Comparison of ENCODE assay signal across 8 cellular contexts in the genomic region with DNA sequence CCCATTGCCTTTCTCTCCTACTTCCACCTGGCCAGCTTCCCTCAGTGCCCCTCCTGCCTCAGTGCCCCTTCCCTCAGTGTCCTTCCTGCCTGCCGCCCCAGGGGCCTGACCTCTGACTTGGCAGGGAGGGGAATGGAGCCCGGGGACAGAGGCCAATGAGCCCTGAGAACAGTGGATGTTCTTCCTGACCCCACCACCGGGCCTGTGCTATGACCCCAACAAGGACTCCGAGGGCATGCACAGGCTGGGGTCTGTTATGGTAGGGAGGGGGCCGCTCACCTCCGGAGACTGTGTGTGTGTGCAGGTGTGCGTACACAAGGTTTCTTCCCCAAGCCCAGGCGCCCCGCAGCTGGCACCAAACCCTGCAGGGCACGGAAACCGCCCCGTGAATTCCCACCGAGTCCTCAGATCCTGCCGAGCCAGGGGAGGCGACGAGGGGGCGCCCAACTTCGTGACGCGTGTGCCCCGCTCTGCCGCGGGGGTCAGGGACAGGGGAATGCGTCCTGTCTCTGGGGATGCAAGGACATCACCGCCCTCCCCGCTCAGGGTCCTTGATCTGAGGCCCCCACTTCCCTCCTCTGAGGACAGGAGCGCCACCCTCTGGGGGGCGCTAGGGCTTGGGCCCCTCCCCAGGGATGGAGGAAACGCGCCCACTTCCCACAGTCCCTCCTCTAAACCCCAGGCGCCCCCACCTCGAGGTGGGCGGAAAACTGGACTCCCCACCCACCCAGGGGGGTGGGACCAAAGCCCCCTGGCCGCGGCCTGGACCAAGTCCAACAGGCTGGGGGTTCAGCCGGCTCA. TPM values are rescaled to one million over a fixed set of nuclear protein-coding genes. Genes with fewer than 3 reads are reported as not detected.
DNase-seq lines count a peak whose midpoint lies in the region; ATAC-seq and TF ChIP-seq lines count a peak whose summit lies in the region.

No MANE protein-coding gene starts in this region.

- WGBS in stomach, 5 donors = 8 to 10% (median 8%) methylated on average over 17 to 36 of the region's 36 CpGs

- no peak for ATAC-seq in activated CD8-positive, alpha-beta T cell treated with anti-CD3 and anti-CD28 coated beads for 36 hours
- no peak for ATAC-seq in activated CD8-positive, alpha-beta T cell treated with anti-CD3 and anti-CD28 coated beads, Interleukin-2, amount 10 ng/mL, durations not matched to agents 7 days and 5 days
- ATAC-seq in WTC11 = peak; percentile 2; the same call in 1 of the 2 replicates
- ATAC-seq in HG03469 (IDR thresholded peaks at IDR 0.05; ENCODE audit: unreplicated experiment) = no peak
- ATAC-seq in HG02623 (IDR thresholded peaks at IDR 0.05; ENCODE audit: unreplicated experiment) = no peak

- no peak for TF ChIP-seq POLR2A in stomach (IDR thresholded peaks at IDR 0.05)

- no peaks in the 10 kb centered on the region for H3K36me3 ChIP-seq in stomach

- no peak overlapping the region for H3K27ac Mint-ChIP-seq in activated CD8-positive, alpha-beta T cell treated with anti-CD3 and anti-CD28 coated beads for 36 hours
- no peak overlapping the region for H3K27ac Mint-ChIP-seq in activated CD8-positive, alpha-beta T cell treated with anti-CD3 and anti-CD28 coated beads, Interleukin-2, amount 10 ng/mL, durations not matched to agents 7 days and 5 days
- no peak overlapping the region for H3K27ac Mint-ChIP-seq in WTC11

- H3K27me3 Mint-ChIP-seq in activated CD8-positive, alpha-beta T cell treated with anti-CD3 and anti-CD28 coated beads for 36 hours = peaks cover 24% of the 10 kb centered on the region
- H3K27me3 Mint-ChIP-seq in activated CD8-positive, alpha-beta T cell treated with anti-CD3 and anti-CD28 coated beads, Interleukin-2, amount 10 ng/mL, durations not matched to agents 7 days and 5 days (ENCODE audit: low read depth) = peaks cover 35% of the 10 kb centered on the region
- H3K27me3 Mint-ChIP-seq in WTC11 (ENCODE audit: low read depth) = peaks cover 20% of the 10 kb centered on the region

- no peak for DNase-seq in activated CD8-positive, alpha-beta T cell treated with anti-CD3 and anti-CD28 coated beads for 36 hours
- DNase-seq in activated CD8-positive, alpha-beta T cell treated with anti-CD3 and anti-CD28 coated beads, Interleukin-2, amount 10 ng/mL, durations not matched to agents 7 days and 5 days = no peak
- no peak for DNase-seq in WTC11 (ENCODE audit: low spot score)
- peak; percentile 52 for DNase-seq in islet precursor cell
- DNase-seq in stomach = peak; percentile 23
- no peak for DNase-seq in cerebellar nuclear complex (lab: John Stamatoyannopoulos, UW)

- TF ChIP-seq CTCF in activated CD8-positive, alpha-beta T cell treated with anti-CD3 and anti-CD28 coated beads for 36 hours (IDR thresholded peaks at IDR 0.05) = no peak
- TF ChIP-seq CTCF in WTC11 (IDR thresholded peaks at IDR 0.05) = no peak
- TF ChIP-seq CTCF in stomach (IDR thresholded peaks at IDR 0.05) = no peak

- H3K4me1 ChIP-seq in stomach = peaks cover 29 to 60% (median 51%) of the 10 kb centered on the region in 4 donors

- no peak for TF ChIP-seq EP300 in stomach (IDR thresholded peaks at IDR 0.05)

- H3K27ac ChIP-seq in stomach = peak overlapping the region in 1 of 5 donors; percentile 29

- peaks cover 0 to 68% (median 40%) of the 10 kb centered on the region in 3 donors for H3K27me3 ChIP-seq in stomach

- POLR2A ChIA-PET in activated CD8-positive, alpha-beta T cell treated with anti-CD3 and anti-CD28 coated beads for 36 hours (lab: Charles Lee) = no interaction called here
- POLR2A ChIA-PET in activated CD8-positive, alpha-beta T cell treated with anti-CD3 and anti-CD28 coated beads, Interleukin-2, amount 10 ng/mL, durations not matched to agents 7 days and 5 days (lab: Charles Lee) = no interaction called here
- POLR2A ChIA-PET in WTC11 (lab: Charles Lee) = interaction anchor here (1.6 kb wide), 1 partner anchor 357 kb away, joined by 3 read pairs; no protein-coding TSS in a partner anchor

- peaks cover 18% of the 10 kb centered on the region for H3K4me1 Mint-ChIP-seq in activated CD8-positive, alpha-beta T cell treated with anti-CD3 and anti-CD28 coated beads for 36 hours (ENCODE audit: low read depth)
- H3K4me1 Mint-ChIP-seq in activated CD8-positive, alpha-beta T cell treated with anti-CD3 and anti-CD28 coated beads, Interleukin-2, amount 10 ng/mL, durations not matched to agents 7 days and 5 days (ENCODE audit: low read depth) = peaks cover 15% of the 10 kb centered on the region
- H3K4me1 Mint-ChIP-seq in WTC11 = peaks cover 31% of the 10 kb centered on the region

- peak overlapping the region; percentile 33 to 56 (median 40) for H3K4me3 ChIP-seq in stomach

- H3K9me3 ChIP-seq in stomach = no peaks in the 10 kb centered on the region

- intact Hi-C loops in activated CD8-positive, alpha-beta T cell treated with anti-CD3 and anti-CD28 coated beads for 36 hours (cut with micrococcal nuclease) = no loop called here
- intact Hi-C loops in stomach (cut with DNase I; ENCODE audit: low total_unique reads) = no loop called here

- CTCF ChIA-PET in activated CD8-positive, alpha-beta T cell treated with anti-CD3 and anti-CD28 coated beads for 36 hours (lab: Charles Lee) = no interaction called here
- CTCF ChIA-PET in activated CD8-positive, alpha-beta T cell treated with anti-CD3 and anti-CD28 coated beads, Interleukin-2, amount 10 ng/mL, durations not matched to agents 7 days and 5 days (lab: Charles Lee) = no interaction called here
- CTCF ChIA-PET in WTC11 (lab: Charles Lee) = interaction anchor here (1.3 to 1.5 kb wide), 2 partner anchors 12 to 50 kb away, joined by 3 to 11 read pairs; no protein-coding TSS in a partner anchor

- peak overlapping the region; percentile 5 for H3K4me3 Mint-ChIP-seq in activated CD8-positive, alpha-beta T cell treated with anti-CD3 and anti-CD28 coated beads for 36 hours
- no peak overlapping the region for H3K4me3 Mint-ChIP-seq in activated CD8-positive, alpha-beta T cell treated with anti-CD3 and anti-CD28 coated beads, Interleukin-2, amount 10 ng/mL, durations not matched to agents 7 days and 5 days
- H3K4me3 Mint-ChIP-seq in WTC11 = peak overlapping the region; percentile 61

- H3K36me3 Mint-ChIP-seq in activated CD8-positive, alpha-beta T cell treated with anti-CD3 and anti-CD28 coated beads for 36 hours (ENCODE audit: low read depth) = no peaks in the 10 kb centered on the region
- no peaks in the 10 kb centered on the region for H3K36me3 Mint-ChIP-seq in activated CD8-positive, alpha-beta T cell treated with anti-CD3 and anti-CD28 coated beads, Interleukin-2, amount 10 ng/mL, durations not matched to agents 7 days and 5 days (ENCODE audit: low read depth)
- H3K36me3 Mint-ChIP-seq in WTC11 = no peaks in the 10 kb centered on the region

- no peaks in the 10 kb centered on the region for H3K9me3 Mint-ChIP-seq in activated CD8-positive, alpha-beta T cell treated with anti-CD3 and anti-CD28 coated beads for 36 hours
- H3K9me3 Mint-ChIP-seq in activated CD8-positive, alpha-beta T cell treated with anti-CD3 and anti-CD28 coated beads, Interleukin-2, amount 10 ng/mL, durations not matched to agents 7 days and 5 days (ENCODE audit: insufficient read depth) = no peaks in the 10 kb centered on the region
- H3K9me3 Mint-ChIP-seq in WTC11 = no peaks in the 10 kb centered on the region

TF ChIP-seq in WTC11, 78 proteins besides CTCF, POLR2A, EP300 and RAD21:
- no peak for TF ChIP-seq SMAD4 (CRISPR knock-in tag; IDR thresholded peaks at IDR 0.05)
- TF ChIP-seq, protein P1, sequence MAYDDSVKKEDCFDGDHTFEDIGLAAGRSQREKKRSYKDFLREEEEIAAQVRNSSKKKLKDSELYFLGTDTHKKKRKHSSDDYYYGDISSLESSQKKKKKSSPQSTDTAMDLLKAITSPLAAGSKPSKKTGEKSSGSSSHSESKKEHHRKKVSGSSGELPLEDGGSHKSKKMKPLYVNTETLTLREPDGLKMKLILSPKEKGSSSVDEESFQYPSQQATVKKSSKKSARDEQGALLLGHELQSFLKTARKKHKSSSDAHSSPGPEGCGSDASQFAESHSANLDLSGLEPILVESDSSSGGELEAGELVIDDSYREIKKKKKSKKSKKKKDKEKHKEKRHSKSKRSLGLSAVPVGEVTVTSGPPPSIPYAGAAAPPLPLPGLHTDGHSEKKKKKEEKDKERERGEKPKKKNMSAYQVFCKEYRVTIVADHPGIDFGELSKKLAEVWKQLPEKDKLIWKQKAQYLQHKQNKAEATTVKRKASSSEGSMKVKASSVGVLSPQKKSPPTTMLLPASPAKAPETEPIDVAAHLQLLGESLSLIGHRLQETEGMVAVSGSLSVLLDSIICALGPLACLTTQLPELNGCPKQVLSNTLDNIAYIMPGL (CRISPR knock-in tag; IDR thresholded peaks at IDR 0.05) = peak; percentile 38; the same call in 1 of the 2 replicates

RNA-seq across cellular contexts. Expression of a gene that starts 0.7 kb away (rescaled TPM):
- total RNA-seq in activated CD8-positive, alpha-beta T cell treated with anti-CD3 and anti-CD28 coated beads for 36 hours = 1 to 10 TPM; 1.3 to 1.6 TPM
- total RNA-seq in activated CD8-positive, alpha-beta T cell treated with anti-CD3 and anti-CD28 coated beads, Interleukin-2, amount 10 ng/mL, durations not matched to agents 7 days and 5 days = under 1 TPM in 1 of 2 experiments, not detected in 1; 0.13 TPM
- total RNA-seq in WTC11 (2021) = 7.6 to 9.9 TPM (median 9.7 TPM) in 3 replicates
- 100 to 1,000 TPM in 1 of 5 donors, 10 to 100 TPM in 4; 21.1 to 117 (median 60.6) TPM for total RNA-seq in stomach
- 10 to 100 TPM; 48.6 to 98.3 (median 57.9) TPM for polyA plus RNA-seq in stomach

Comparison
In these comparisons a context has a peak if more than half of its experiments do, and no peak if none do; other contexts are left out.
1. DNase-seq: peak in islet precursor cell (single experiment) and stomach (single experiment); none in activated CD8-positive, alpha-beta T cell treated with anti-CD3 and anti-CD28 coated beads for 36 hours (single experiment), activated CD8-positive, alpha-beta T cell treated with anti-CD3 and anti-CD28 coated beads, Interleukin-2, amount 10 ng/mL, durations not matched to agents 7 days and 5 days (single experiment), WTC11 (single experiment) and cerebellar nuclear complex (0 of 2).